Comparison of ENCODE assay signal across 1 cellular context in genomic region chr6:82015526-82015925, GRCh38.
TF ChIP-seq lines count a peak whose summit lies in the region.

No MANE protein-coding gene starts in this region.

TF ChIP-seq in HepG2, 621 proteins besides CTCF, POLR2A, EP300 and RAD21 (continued from another document):
- TF ChIP-seq ZNF710 (CRISPR knock-in tag; IDR thresholded peaks at IDR 0.05; ENCODE audit: borderline replicate concordance) (no peak), LCORL (IDR thresholded peaks at IDR 0.05) (no peak), LCORL (CRISPR knock-in tag; IDR thresholded peaks at IDR 0.05) (no peak)
